ENCODE assay signal across 9 cellular contexts in genomic region chr19:3275583-3276340, GRCh38. TPM values are rescaled to one million over a fixed set of nuclear protein-coding genes. Genes with fewer than 3 reads are reported as not detected.
DNase-seq lines count a peak whose midpoint lies in the region; ATAC-seq, FAIRE-seq and TF ChIP-seq lines count a peak whose summit lies in the region.
"Had no signal": no experiment of that assay in that cellular context is flagged by ENCODE, and none has a peak within 500 bp of the region (broad histone marks: within the 10 kb centered on the region; RNA-seq: fewer than 3 reads in every experiment).

No MANE protein-coding gene starts in this region.

- in situ Hi-C loops in G401 (cut with HindIII; ENCODE audit: low sequenced_read_pairs): no loop called here

- TF ChIP-seq CTCF in LNCaP clone FGC (IDR thresholded peaks at IDR 0.05; ENCODE audit: control insufficient read depth, extremely low read depth, insufficient read depth) (no peak), pancreas (IDR thresholded peaks at IDR 0.05) (no peak), upper lobe of left lung (IDR thresholded peaks at IDR 0.05) (peak in 3 of 6 experiments; percentile 11 to 18 (median 13))

- peak overlapping the region; percentile 48 for H3K4me3 ChIP-seq in LNCaP clone FGC (ENCODE audit: low read depth, low read length)
- H3K4me3 ChIP-seq in SJSA1: peak overlapping the region; percentile 41
- H3K4me3 ChIP-seq in pancreas: peak overlapping the region; percentile 10 to 50 (median 28)
- peak overlapping the region; percentile 22 to 49 (median 43) for H3K4me3 ChIP-seq in upper lobe of left lung

- peak; percentile 86 to 90 (median 88) for ATAC-seq in pancreas
- peak; percentile 80 to 84 for ATAC-seq in upper lobe of left lung (ENCODE audit: low FRiP score in 2 of 2)
- no peak for ATAC-seq in HG02840 (IDR thresholded peaks at IDR 0.05; ENCODE audit: low FRiP score, unreplicated experiment)

- H3K36me3 ChIP-seq in SJSA1 (no peaks in the 10 kb centered on the region), pancreas (no peaks in the 10 kb centered on the region), upper lobe of left lung (no peaks in the 10 kb centered on the region)

- FAIRE-seq in frontal cortex (lab: Jason Lieb, UNC): no peak
- no peak for FAIRE-seq in pancreas (lab: Jason Lieb, UNC)

- TF ChIP-seq POLR2A in upper lobe of left lung (IDR thresholded peaks at IDR 0.05): no peak

- H3K4me1 ChIP-seq in SJSA1 (replicated peaks) (peaks cover 8% of the 10 kb centered on the region), pancreas (no peaks in the 10 kb centered on the region), upper lobe of left lung (peaks cover 6 to 16% (median 11%) of the 10 kb centered on the region in 4 donors)

- WGBS in pancreas, 2 donors: 2 to 6% methylated on average over 14 to 45 of the region's 45 CpGs
- WGBS in upper lobe of left lung, 2 donors: 0 to 2% methylated on average over 5 to 11 of the region's 45 CpGs

- intact Hi-C loops in pancreas (cut with DNase I): no loop called here

- H3K27ac ChIP-seq in SJSA1 (no peak overlapping the region), pancreas (no peak overlapping the region), upper lobe of left lung (peak overlapping the region in 1 of 4 donors; percentile 1)

- peak; percentile 61 for DNase-seq in G401 (ENCODE audit: low spot score)
- DNase-seq in LNCaP clone FGC (ENCODE audit: low read depth): peak; percentile 50
- peak; percentile 77 to 94 for DNase-seq in SJSA1 (ENCODE audit: low read depth in 1 of 2, low spot score in 2 of 2)
- peak; percentile 89 for DNase-seq in activated gamma-delta T cell treated with Interleukin-2 at 50 U/mL for 16 hours
- DNase-seq in frontal cortex (ENCODE audit: low spot score in 2 of 2): peak; percentile 63 to 75
- DNase-seq in pancreas: peak; percentile 69 to 92 (median 88)
- peak; percentile 86 to 88 for DNase-seq in upper lobe of left lung

- H3K9me3 ChIP-seq in SJSA1 (replicated peaks) (no peaks in the 10 kb centered on the region), pancreas (no peaks in the 10 kb centered on the region), upper lobe of left lung (peaks cover 4 to 13% (median 8%) of the 10 kb centered on the region in 4 donors)

- H3K27me3 ChIP-seq in SJSA1 (replicated peaks) (peaks cover 21% of the 10 kb centered on the region), pancreas (no peaks in the 10 kb centered on the region), upper lobe of left lung (peaks cover 0 to 18% (median 5%) of the 10 kb centered on the region in 4 donors)

- TF ChIP-seq EP300 in upper lobe of left lung (IDR thresholded peaks at IDR 0.05): no peak

RNA-seq across cellular contexts. Expression of gene CELF5, which starts 51.3 kb away (rescaled TPM):
- 1.5 and 1.7 TPM in 2 replicates for total RNA-seq in G401 (2014; rRNA removed; shearing (Covaris generic))
- 2.2 TPM in 1 of 2 replicates, not detected in the other for total RNA-seq in SJSA1 (2014; rRNA removed; shearing (Covaris generic))
- total RNA-seq in frontal cortex: 50.1 TPM
- total RNA-seq in pancreas: 1 to 10 TPM in 2 of 6 donors, under 1 TPM in 4; 0.47 to 1.6 (median 0.65) TPM
- 1 to 10 TPM in 1 of 2 donors, under 1 TPM in 1; 0.30 to 1.2 TPM for polyA plus RNA-seq in pancreas
- under 1 TPM in 2 of 6 donors, not detected in 4; 0.49 to 0.76 TPM for total RNA-seq in upper lobe of left lung
- total RNA-seq: myocyte had no signal

Comparison
In these comparisons a context has a peak if more than half of its experiments do, and no peak if none do; other contexts are left out.
1. RNA of gene CELF5, which starts 51.3 kb away (total RNA-seq): 50.1 TPM in frontal cortex (single experiment); 1.5 to 1.7 TPM in G401, 0.47 to 1.6 TPM in pancreas, 0.49 to 0.76 TPM in upper lobe of left lung and 2.2 TPM in SJSA1; every median in the first group is over 10 times any median in the second.
2. Peak in every context shown above with its lines, with median percentiles within 50 percentile points of each other: DNase-seq and H3K4me3 ChIP-seq.